ENCODE assay signal across 8 cellular contexts in genomic region chr1:93680121-93681094, GRCh38. TPM values are rescaled to one million over a fixed set of nuclear protein-coding genes. Genes with fewer than 3 reads are reported as not detected.
DNase-seq lines count a peak whose midpoint lies in the region; TF ChIP-seq lines count a peak whose summit lies in the region.

No MANE protein-coding gene starts in this region.

- H3K27me3 ChIP-seq in endodermal cell (ENCODE audit: control insufficient read depth, insufficient read depth, low read length, poor library complexity, severe bottlenecking): no peaks in the 10 kb centered on the region

- peaks cover 31% of the 10 kb centered on the region for H3K36me3 ChIP-seq in endodermal cell (ENCODE audit: control insufficient read depth, insufficient read depth, low read length)

- WGBS in endodermal cell (ENCODE audit: insufficient coverage in 1 of 2, insufficient read length in 1 of 2), 2 experiments: 8 to 37% methylated on average over 9 to 31 of the region's 34 CpGs

- H3K4me1 ChIP-seq in endodermal cell (ENCODE audit: control insufficient read depth, insufficient read depth, low read length): peaks cover 14% of the 10 kb centered on the region

- peaks cover 13% of the 10 kb centered on the region for H3K36me3 Mint-ChIP-seq in endodermal cell (ENCODE audit: low read depth)

- DNase-seq in NCI-H1436 (lab: John Stamatoyannopoulos, UW) (peak; percentile 30), NCI-H1436 treated with DMSO at 0.1 percent for 48 hours (lab: John Stamatoyannopoulos, UW) (no peak), H4 (ENCODE audit: low spot score) (peak; percentile 84), NAMALWA (ENCODE audit: low spot score) (peak; percentile 48), endodermal cell (peak; percentile 94), lung microvascular endothelial cell (ENCODE audit: low read depth in 2 of 2) (peak; percentile 85 to 91)
- peak; percentile 48 for DNase-seq in activated CD4-positive, CD25-positive, alpha-beta regulatory T cell treated with anti-CD3 and anti-CD28 coated beads, Interleukin-2, amount 50 U/mL, for 72 hours
- DNase-seq in stimulated activated CD8-positive, alpha-beta memory T cell treated with anti-CD3 and anti-CD28 coated beads, Interleukin-15, amount 100 ng/mL, for 48 hours (ENCODE audit: low read depth in 2 of 2): peak; percentile 26 to 41

- H3K4me3 Mint-ChIP-seq in endodermal cell: peak overlapping the region; percentile 82

- peaks cover 48% of the 10 kb centered on the region for H3K4me1 Mint-ChIP-seq in endodermal cell

- TF ChIP-seq CTCF in endodermal cell (conservative IDR thresholded peaks at IDR 0.05): peak; percentile 80

- H3K27ac Mint-ChIP-seq in endodermal cell: peak overlapping the region; percentile 94

- H3K4me3 ChIP-seq in endodermal cell (ENCODE audit: low read length): peak overlapping the region; percentile 96

- peak overlapping the region; percentile 76 for H3K27ac ChIP-seq in endodermal cell (ENCODE audit: low read depth, low read length)

- no peaks in the 10 kb centered on the region for H3K9me3 ChIP-seq in endodermal cell (ENCODE audit: control insufficient read depth, low read length)

- no peaks in the 10 kb centered on the region for H3K9me3 Mint-ChIP-seq in endodermal cell

- H3K9ac ChIP-seq in endodermal cell (ENCODE audit: extremely low read depth, low read length, poor library complexity, severe bottlenecking): peak overlapping the region; percentile 80

- peaks cover 4% of the 10 kb centered on the region for H3K27me3 Mint-ChIP-seq in endodermal cell (ENCODE audit: insufficient read depth)

RNA-seq across cellular contexts. Expression of gene BCAR3, which starts 1.2 kb away (rescaled TPM):
- total RNA-seq in H4 (2014; rRNA removed; shearing (Covaris generic)): 21.8 and 23.7 TPM in 2 replicates
- total RNA-seq in endodermal cell: 10 to 100 TPM; 32.7 to 48.7 TPM
- 23.9 TPM for polyA plus RNA-seq in endodermal cell (2013, experiment 1 of 2)
- 30.7 TPM for polyA plus RNA-seq in endodermal cell (2013, experiment 2 of 2)
- total RNA-seq in lung microvascular endothelial cell: 24.6 and 34.1 TPM in 2 replicates
